ENCODE assay signal across 28 cellular contexts in genomic region chr9:99962685-99963261, GRCh38. TPM values are rescaled to one million over a fixed set of nuclear protein-coding genes. Genes with fewer than 3 reads are reported as not detected.
DNase-seq lines count a peak whose midpoint lies in the region; ATAC-seq and TF ChIP-seq lines count a peak whose summit lies in the region.
"Had no signal": no experiment of that assay in that cellular context is flagged by ENCODE, and none has a peak within 500 bp of the region (broad histone marks: within the 10 kb centered on the region; RNA-seq: fewer than 3 reads in every experiment).

No MANE protein-coding gene starts in this region.

- H3K9me2 ChIP-seq in MM.1S (replicated peaks; ENCODE audit: insufficient read depth, low read length): no peaks in the 10 kb centered on the region

- H3K27ac ChIP-seq in MM.1S (ENCODE audit: low read length): no peak overlapping the region
- H3K27ac ChIP-seq: ascending aorta, BLaER1, heart left ventricle, spleen, VCaP had no signal

- TF ChIP-seq CTCF in epithelial cell of proximal tubule (conservative IDR thresholded peaks at IDR 0.05; ENCODE audit: low read depth, low read length): no peak
- no peak for TF ChIP-seq CTCF in MM.1S (IDR thresholded peaks at IDR 0.05; ENCODE audit: low read length)

- H3K4me3 ChIP-seq in epithelial cell of proximal tubule (ENCODE audit: low read depth, low read length) (no peak overlapping the region), MM.1S (ENCODE audit: low read length) (no peak overlapping the region)
- H3K4me3 ChIP-seq: ascending aorta, BLaER1, HAP-1, heart left ventricle, spleen had no signal

- no peak overlapping the region for H3K9ac ChIP-seq in MM.1S (ENCODE audit: low read length)
- H3K9ac ChIP-seq: BLaER1 had no signal

- H3K27me3 ChIP-seq in MM.1S (replicated peaks; ENCODE audit: insufficient read depth, low read length): no peaks in the 10 kb centered on the region
- H3K27me3 ChIP-seq: ascending aorta, BLaER1, heart left ventricle, spleen had no signal

- no peaks in the 10 kb centered on the region for H3K9me3 ChIP-seq in MM.1S (replicated peaks; ENCODE audit: insufficient read depth, low read length)
- H3K9me3 ChIP-seq: ascending aorta, BLaER1, Caco-2, HAP-1, heart left ventricle, spleen had no signal

- ATAC-seq in HG03159 (IDR thresholded peaks at IDR 0.05; ENCODE audit: unreplicated experiment): no peak
- ATAC-seq: activated T-helper 17 cell treated with anti-CD3 and anti-CD28 coated beads, Interleukin-2, amount 50 U/mL, for 72 hours; heart left ventricle; left lobe of liver; naive thymus-derived CD4-positive, alpha-beta T cell; stimulated activated memory B cell treated with anti-CD40 and anti-IgM and Interleukin-4, amounts not matched to agents 10 μg/mL and 1 μg/mL and 100 μg/mL, for 72 hours had no signal

- H2AFZ ChIP-seq in MM.1S (ENCODE audit: low read length): no peak overlapping the region

- DNase-seq in ELR (ENCODE audit: low read depth): peak; percentile 24
- DNase-seq in SW480 (ENCODE audit: low spot score): peak; percentile 18
- peak; percentile 63 for DNase-seq in epithelial cell of proximal tubule (ENCODE audit: low read depth)
- peak; percentile 20 for DNase-seq in putamen (ENCODE audit: low spot score)
- DNase-seq in MM.1S: no peak
- no peak for DNase-seq in LoVo (ENCODE audit: low spot score)
- DNase-seq: ACHN; activated CD4-positive, alpha-beta T cell treated with anti-CD3 and anti-CD28 coated beads, Interleukin-2, amount 10 ng/mL, durations not matched to agents 7 days and 5 days; Caco-2; cerebellar nuclear complex; DND-41; heart left ventricle; naive thymus-derived CD4-positive, alpha-beta T cell; NCI-H1436 treated with DMSO at 0.1 percent for 48 hours; NCI-H2107; NCI-H526; nucleus accumbens; RPMI8226; spleen; stimulated activated CD4-positive, alpha-beta T cell treated with anti-CD3 and anti-CD28 coated beads, Interleukin-4, amount 100 ng/mL, for 1 hour had no signal

- H3K36me3 ChIP-seq in MM.1S (replicated peaks; ENCODE audit: insufficient read depth, low read length): no peaks in the 10 kb centered on the region

- no peak overlapping the region for H3K4me2 ChIP-seq in MM.1S (ENCODE audit: low read depth, low read length)
- H3K4me2 ChIP-seq: BLaER1 had no signal

- no peaks in the 10 kb centered on the region for H3K79me2 ChIP-seq in MM.1S (ENCODE audit: low read length)

- H3F3A ChIP-seq in MM.1S (ENCODE audit: insufficient read depth, low read length): no peaks in the 10 kb centered on the region

- H4K20me1 ChIP-seq in MM.1S (ENCODE audit: insufficient read depth, low read length): no peaks in the 10 kb centered on the region
- H4K20me1 ChIP-seq: BLaER1 had no signal

- no peaks in the 10 kb centered on the region for H3K4me1 ChIP-seq in MM.1S (ENCODE audit: low read length)
- H3K4me1 ChIP-seq: ascending aorta, BLaER1, HAP-1, heart left ventricle, spleen had no signal

RNA-seq across cellular contexts. Expression of gene STX17, which starts 56.3 kb away (rescaled TPM):
- total RNA-seq in epithelial cell of proximal tubule: 18.3 and 20.3 TPM in 2 replicates

Comparison
In these comparisons a context has a peak if more than half of its experiments do, and no peak if none do; other contexts are left out.
1. DNase-seq: peak in ELR (single experiment), SW480 (single experiment), epithelial cell of proximal tubule (single experiment) and putamen (single experiment); none in MM.1S (single experiment) and LoVo (single experiment).